10 cellular contexts compared by ENCODE assay signal in genomic region chr6:2986722-2987196, GRCh38. TPM values are rescaled to one million over a fixed set of nuclear protein-coding genes. Genes with fewer than 3 reads are reported as not detected.
A peak's percentile ranks its signal among the peaks of the same experiment; 100 is the strongest.
DNase-seq lines count a peak whose midpoint lies in the region; FAIRE-seq and TF ChIP-seq lines count a peak whose summit lies in the region.
"Had no signal": no experiment of that assay in that cellular context is flagged by ENCODE, and none has a peak within 500 bp of the region (broad histone marks: within the 10 kb centered on the region; RNA-seq: fewer than 3 reads in every experiment).

No MANE protein-coding gene starts in this region.

- H2AK5ac ChIP-seq in mesenchymal stem cell (ENCODE audit: low read length, severe bottlenecking) = no peak overlapping the region

- peaks cover 1% of the 10 kb centered on the region for H3K79me1 ChIP-seq in mesenchymal stem cell (replicated peaks; ENCODE audit: low read length, poor library complexity, severe bottlenecking)

- no peak overlapping the region for H4K91ac ChIP-seq in mesenchymal stem cell (ENCODE audit: low read length)

- TF ChIP-seq POLR2A in thyroid gland (IDR thresholded peaks at IDR 0.05) = no peak

- H2BK120ac ChIP-seq in mesenchymal stem cell (ENCODE audit: low read depth, low read length) = no peak overlapping the region

- TF ChIP-seq CTCF in 22Rv1 (IDR thresholded peaks at IDR 0.05) = no peak
- TF ChIP-seq CTCF in brain (conservative IDR thresholded peaks at IDR 0.05) = no peak
- no peak for TF ChIP-seq CTCF in D721Med (IDR thresholded peaks at IDR 0.05; ENCODE audit: insufficient read depth, missing control alignments)
- no peak for TF ChIP-seq CTCF in thyroid gland (IDR thresholded peaks at IDR 0.05)

- DNase-seq in HS-5 (ENCODE audit: low read depth) (peak; percentile 91), mesenchymal stem cell (peak; percentile 24), DMS114 treated with DMSO at 0.1 percent for 48 hours (lab: John Stamatoyannopoulos, UW; ENCODE audit: unreplicated experiment) (no peak), D721Med (ENCODE audit: insufficient read length, low spot score) (no peak), SKM-1 (lab: John Stamatoyannopoulos, UW; ENCODE audit: unreplicated experiment) (no peak), thyroid gland (no peak)
- DNase-seq: stimulated activated CD4-positive, alpha-beta T cell treated with anti-CD3 and anti-CD28 coated beads, Interleukin-2, amount 100 ng/mL, for 24 hours had no signal

- peak overlapping the region; percentile 19 for H4K8ac ChIP-seq in mesenchymal stem cell (ENCODE audit: low read length)

- H3K18ac ChIP-seq in mesenchymal stem cell (ENCODE audit: low read depth in 1 of 2, low read length in 2 of 2) = no peak overlapping the region

- H3K9me3 Mint-ChIP-seq in brain = no peaks in the 10 kb centered on the region
- H3K9me3 Mint-ChIP-seq: activated naive CD4-positive, alpha-beta T cell treated with anti-CD3 and anti-CD28 coated beads, Interleukin-2, amount 50 U/mL, for 24 hours had no signal

- peak overlapping the region in 4 of 5 experiments; percentile 88 to 95 (median 92) for H3K4me3 Mint-ChIP-seq in brain

- H3K27me3 ChIP-seq in mesenchymal stem cell (ENCODE audit: control insufficient read depth in 1 of 2, insufficient read depth in 1 of 2, low read length in 2 of 2) (no peaks in the 10 kb centered on the region), thyroid gland (no peaks in the 10 kb centered on the region)

- no peak overlapping the region for H2BK12ac ChIP-seq in mesenchymal stem cell (ENCODE audit: low read length in 2 of 2)

- H3K9ac ChIP-seq in mesenchymal stem cell (ENCODE audit: low read length) = no peak overlapping the region

- H3K27ac ChIP-seq in 22Rv1 (0 out of 2 replicates have a peak overlapping the region, but pooled peaks have one; percentile 6), mesenchymal stem cell (ENCODE audit: low read length, poor library complexity, severe bottlenecking) (no peak overlapping the region), thyroid gland (no peak overlapping the region)

- peak overlapping the region; percentile 91 to 100 (median 99) for H3K27ac Mint-ChIP-seq in brain

- no peaks in the 10 kb centered on the region for H3K9me3 ChIP-seq in mesenchymal stem cell (ENCODE audit: control insufficient read depth, low read length)
- H3K9me3 ChIP-seq in thyroid gland = no peaks in the 10 kb centered on the region

- H3K36me3 ChIP-seq in mesenchymal stem cell (ENCODE audit: control insufficient read depth in 1 of 2, insufficient read depth in 2 of 2, low read depth in 1 of 2, low read length in 2 of 2) = no peaks in the 10 kb centered on the region
- H3K36me3 ChIP-seq in thyroid gland = no peaks in the 10 kb centered on the region

- no peak overlapping the region for H2BK15ac ChIP-seq in mesenchymal stem cell (ENCODE audit: low read depth, poor library complexity, severe bottlenecking)

- H3K4ac ChIP-seq in mesenchymal stem cell (ENCODE audit: low read depth in 1 of 2, low read length in 2 of 2) = peak overlapping the region in 1 of 2 experiments; percentile 73

- FAIRE-seq in D721Med (lab: Jason Lieb, UNC) = no peak

- no peaks in the 10 kb centered on the region for H3K36me3 Mint-ChIP-seq in brain
- H3K36me3 Mint-ChIP-seq: activated naive CD4-positive, alpha-beta T cell treated with anti-CD3 and anti-CD28 coated beads, Interleukin-2, amount 50 U/mL, for 24 hours had no signal

- H3K4me1 ChIP-seq in mesenchymal stem cell (ENCODE audit: control insufficient read depth, insufficient read depth, low read depth, low read length) (peaks cover 5% of the 10 kb centered on the region), thyroid gland (peaks cover 6 to 18% of the 10 kb centered on the region in 2 donors)

- H3K27me3 Mint-ChIP-seq in brain = peaks cover 11% of the 10 kb centered on the region
- H3K27me3 Mint-ChIP-seq: activated naive CD4-positive, alpha-beta T cell treated with anti-CD3 and anti-CD28 coated beads, Interleukin-2, amount 50 U/mL, for 24 hours had no signal

- H3K23ac ChIP-seq in mesenchymal stem cell (ENCODE audit: low read length in 2 of 2) = no peak overlapping the region

- H3K4me1 Mint-ChIP-seq in brain = peaks cover 46% of the 10 kb centered on the region

- H3K4me2 ChIP-seq in mesenchymal stem cell (ENCODE audit: low read length, poor library complexity, severe bottlenecking) = no peak overlapping the region

- H2BK5ac ChIP-seq in mesenchymal stem cell (ENCODE audit: low read depth, low read length, poor library complexity, severe bottlenecking) = no peak overlapping the region

- H2AFZ ChIP-seq in mesenchymal stem cell (ENCODE audit: low read depth, low read length) = no peak overlapping the region

- intact Hi-C loops in thyroid gland (cut with DNase I) = loop anchor here (5.0 kb wide), 1 partner anchor 34 kb away; no protein-coding TSS in a partner anchor

- H3K14ac ChIP-seq in mesenchymal stem cell (ENCODE audit: low read length in 2 of 2) = no peak overlapping the region

- H3K4me3 ChIP-seq in mesenchymal stem cell (ENCODE audit: insufficient read depth in 1 of 2, low read depth in 1 of 2, low read length in 2 of 2) = no peak overlapping the region
- H3K4me3 ChIP-seq in thyroid gland (replicated peaks in 1 of 3) = no peak overlapping the region

- 49% methylated on average over 2 of the region's 3 CpGs for WGBS in mesenchymal stem cell
- whole genome bisulfite sequencing in thyroid gland, 2 donors = 64 to 78% methylated on average over 3 of the region's 3 CpGs

RNA-seq across cellular contexts. Expression of gene NQO2, which starts 12.9 kb away (rescaled TPM):
- polyA plus RNA-seq in brain (ENCODE audit: insufficient read depth, low read depth, low replicate concordance) = 16.8 TPM
- 20.8 TPM for polyA plus RNA-seq in mesenchymal stem cell (2013, experiment 1 of 2)
- polyA plus RNA-seq in mesenchymal stem cell (2013, experiment 2 of 2) = 21.0 TPM
- 10 to 100 TPM; 20.7 to 43.0 (median 36.3) TPM for total RNA-seq in thyroid gland

RNA-seq across cellular contexts. Expression of gene SERPINB6, which starts 15.4 kb away (rescaled TPM):
- polyA plus RNA-seq in brain (ENCODE audit: insufficient read depth, low read depth, low replicate concordance) = 50.6 TPM
- 173 TPM for polyA plus RNA-seq in mesenchymal stem cell (2013, experiment 1 of 2)
- polyA plus RNA-seq in mesenchymal stem cell (2013, experiment 2 of 2) = 171 TPM
- total RNA-seq in thyroid gland = 100 to 1,000 TPM; 151 to 210 (median 171) TPM

Comparison
In these comparisons a context has a peak if more than half of its experiments do, and no peak if none do; other contexts are left out.
1. DNase-seq: peak in HS-5 (single experiment) and mesenchymal stem cell (single experiment); none in DMS114 treated with DMSO at 0.1 percent for 48 hours (single experiment), D721Med (single experiment), SKM-1 (single experiment) and thyroid gland (0 of 2).